26 cellular contexts compared by ENCODE assay signal in the genomic region with DNA sequence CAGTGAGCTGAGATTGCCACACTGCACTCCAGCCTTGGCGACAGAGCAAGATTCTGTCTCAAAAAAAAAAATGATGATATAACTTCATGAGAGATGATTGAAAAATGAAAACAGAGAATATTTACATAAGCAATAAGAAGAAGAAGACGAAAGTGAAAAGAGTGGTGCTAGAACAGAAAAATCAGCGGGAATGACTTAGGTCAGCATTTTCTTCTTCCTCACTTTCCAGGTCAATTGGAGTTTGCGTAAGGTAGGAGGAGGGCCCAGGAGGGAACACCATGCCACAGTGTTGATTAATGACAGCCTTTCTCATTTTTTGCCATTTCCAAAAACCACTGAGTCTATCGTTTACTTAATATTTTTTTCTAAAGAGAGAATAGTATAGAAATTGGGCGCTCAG.
DNase-seq lines count a peak whose midpoint lies in the region; ATAC-seq, FAIRE-seq and TF ChIP-seq lines count a peak whose summit lies in the region.
"Had no signal": no experiment of that assay in that cellular context is flagged by ENCODE, and none has a peak within 500 bp of the region (broad histone marks: within the 10 kb centered on the region; RNA-seq: fewer than 3 reads in every experiment).

No MANE protein-coding gene starts in this region.

- in situ Hi-C loops in HepG2 (cut with HindIII; ENCODE audit: extremely low pct_ligation_motif_present, low pct_unique_long_range_greater_than_20kb), result no loop called here
- in situ Hi-C loops in K562 (cut with MboI), result no loop called here

- no peak for TF ChIP-seq CTCF in HepG2 (CRISPR knock-in tag; IDR thresholded peaks at IDR 0.05)
- TF ChIP-seq CTCF in right lobe of liver (IDR thresholded peaks at IDR 0.05), result no peak
- no peak for TF ChIP-seq CTCF in K562 (IDR thresholded peaks at IDR 0.05 in 2 of 3, conservative IDR thresholded peaks at IDR 0.05 in 1 of 3; ENCODE audit: insufficient read depth in 2 of 3, low read depth in 1 of 3, low read length in 3 of 3)

- no peak overlapping the region for H3K4me2 ChIP-seq in HepG2 (ENCODE audit: low read depth, low read length)
- no peak overlapping the region for H3K4me2 ChIP-seq in K562 (ENCODE audit: insufficient read depth, low read length)
- H3K4me2 ChIP-seq: BLaER1 had no signal

- H3K4me3 ChIP-seq in HepG2 (replicated peaks in 1 of 3; ENCODE audit: insufficient read depth in 1 of 3, low read depth in 2 of 3, low read length in 3 of 3) (no peak overlapping the region), right lobe of liver (no peak overlapping the region), K562 (no peak overlapping the region)
- H3K4me3 ChIP-seq: BLaER1, GM12878 had no signal

- intact Hi-C loops in HepG2 (cut with micrococcal nuclease; ENCODE audit: unreplicated experiment) (no loop called here), right lobe of liver (cut with DNase I) (no loop called here), K562 (cut with micrococcal nuclease) (no loop called here)

- H3K9me3 Mint-ChIP-seq in stimulated activated naive B cell treated with anti-CD40 and anti-IgM and Interleukin-4, amounts not matched to agents 10 μg/mL and 1 μg/mL and 100 μg/mL, for 72 hours, result peaks cover 7 to 17% of the 10 kb centered on the region in 2 donors
- H3K9me3 Mint-ChIP-seq: CD8-positive, alpha-beta memory T cell had no signal

- H2AFZ ChIP-seq in HepG2 (ENCODE audit: low read length), result no peak overlapping the region
- H2AFZ ChIP-seq in K562 (ENCODE audit: low read depth, low read length), result no peak overlapping the region

- no peak for FAIRE-seq in HepG2 (lab: Jason Lieb, UNC)
- no peak for FAIRE-seq in K562 (lab: Jason Lieb, UNC)
- FAIRE-seq: GM12878, GM12892, GM18507 had no signal

- CTCF ChIA-PET in HepG2 (lab: Yijun Ruan, JAX; ENCODE audit: low intra/inter-chr PET ratio, low total read pairs) (no interaction called here), K562 (lab: Yijun Ruan, JAX; ENCODE audit: low intra/inter-chr PET ratio) (no interaction called here)

- no peak overlapping the region for H3K4me3 Mint-ChIP-seq in stimulated activated naive B cell treated with anti-CD40 and anti-IgM and Interleukin-4, amounts not matched to agents 10 μg/mL and 1 μg/mL and 100 μg/mL, for 72 hours
- H3K4me3 Mint-ChIP-seq: CD14-positive monocyte; CD4-positive, alpha-beta memory T cell; CD4-positive, CD25-positive, alpha-beta regulatory T cell; CD8-positive, alpha-beta memory T cell had no signal

- no peaks in the 10 kb centered on the region for H3K36me3 Mint-ChIP-seq in stimulated activated naive B cell treated with anti-CD40 and anti-IgM and Interleukin-4, amounts not matched to agents 10 μg/mL and 1 μg/mL and 100 μg/mL, for 72 hours
- H3K36me3 Mint-ChIP-seq: CD14-positive monocyte; CD4-positive, alpha-beta memory T cell; CD4-positive, CD25-positive, alpha-beta regulatory T cell; CD8-positive, alpha-beta memory T cell had no signal

- BruUV-seq in HepG2 (replicated peaks; lab: Mats Ljungman, UMichigan) (no TSS peak), K562 (replicated peaks; lab: Mats Ljungman, UMichigan) (no TSS peak)

- POLR2A ChIA-PET in HepG2 (lab: Yijun Ruan, JAX), result no interaction called here
- POLR2A ChIA-PET in K562 (lab: Yijun Ruan, JAX), result no interaction called here

- DNase-seq in HepG2 (ENCODE audit: low spot score), result no peak
- DNase-seq in right lobe of liver, result no peak
- no peak for DNase-seq in K562 (ENCODE audit: extremely low read depth in 1 of 4, low spot score in 3 of 4)
- DNase-seq in stimulated activated naive B cell treated with anti-CD40 and anti-IgM and Interleukin-4, amounts not matched to agents 10 μg/mL and 1 μg/mL and 100 μg/mL, for 72 hours, result no peak
- DNase-seq in NCI-H2107 treated with DMSO at 0.1 percent for 48 hours (lab: John Stamatoyannopoulos, UW; ENCODE audit: unreplicated experiment), result no peak
- DNase-seq in cerebellar cortex (ENCODE audit: low spot score), result no peak
- DNase-seq: ACHN; BE2C; C1 segment of cervical spinal cord; CD4-positive, alpha-beta memory T cell; CD4-positive, CD25-positive, alpha-beta regulatory T cell; CD8-positive, alpha-beta memory T cell; COR-L47; DMS 273 treated with DMSO at 0.1 percent for 48 hours; DMS153; DMS53; DMS79; DND-41; EL; GDM1 had no signal

- H3K36me3 ChIP-seq in HepG2 (replicated peaks in 1 of 2; ENCODE audit: control insufficient read depth in 1 of 2, insufficient read depth in 2 of 2, low read length in 2 of 2) (no peaks in the 10 kb centered on the region), right lobe of liver (no peaks in the 10 kb centered on the region), K562 (ENCODE audit: control insufficient read depth, insufficient read depth, low read length) (no peaks in the 10 kb centered on the region)
- H3K36me3 ChIP-seq: BE2C, BLaER1 had no signal

- H3K4me1 ChIP-seq in HepG2 (ENCODE audit: insufficient read depth, low read length) (no peaks in the 10 kb centered on the region), right lobe of liver (no peaks in the 10 kb centered on the region), K562 (replicated peaks in 1 of 2; ENCODE audit: control insufficient read depth in 2 of 2, insufficient read depth in 2 of 2, low read length in 2 of 2) (no peaks in the 10 kb centered on the region)
- H3K4me1 ChIP-seq: BE2C, BLaER1 had no signal

- H4K20me1 ChIP-seq in HepG2 (ENCODE audit: insufficient read depth, low read length) (no peaks in the 10 kb centered on the region), K562 (replicated peaks; ENCODE audit: control insufficient read depth, insufficient read depth, low read length) (no peaks in the 10 kb centered on the region)
- H4K20me1 ChIP-seq: BLaER1 had no signal

- H3K79me2 ChIP-seq in HepG2 (ENCODE audit: insufficient read depth, low read length) (no peaks in the 10 kb centered on the region), K562 (ENCODE audit: control insufficient read depth, insufficient read depth, low read length) (no peaks in the 10 kb centered on the region)

- H3K27me3 Mint-ChIP-seq in stimulated activated naive B cell treated with anti-CD40 and anti-IgM and Interleukin-4, amounts not matched to agents 10 μg/mL and 1 μg/mL and 100 μg/mL, for 72 hours, result peaks cover 0 to 4% of the 10 kb centered on the region in 2 donors
- H3K27me3 Mint-ChIP-seq: CD4-positive, alpha-beta memory T cell; CD4-positive, CD25-positive, alpha-beta regulatory T cell had no signal

- peaks cover 0 to 2% of the 10 kb centered on the region in 2 donors for H3K4me1 Mint-ChIP-seq in stimulated activated naive B cell treated with anti-CD40 and anti-IgM and Interleukin-4, amounts not matched to agents 10 μg/mL and 1 μg/mL and 100 μg/mL, for 72 hours
- H3K4me1 Mint-ChIP-seq: CD14-positive monocyte; CD4-positive, alpha-beta memory T cell; CD4-positive, CD25-positive, alpha-beta regulatory T cell; CD8-positive, alpha-beta memory T cell had no signal

- TF ChIP-seq RAD21 in HepG2 (CRISPR knock-in tag; IDR thresholded peaks at IDR 0.05) (no peak), K562 (CRISPR knock-in tag; conservative IDR thresholded peaks at IDR 0.05 in 1 of 2, IDR thresholded peaks at IDR 0.05 in 1 of 2) (no peak)

- 37% methylated on average over 6 of the region's 6 CpGs for WGBS in HepG2 (ENCODE audit: low lambda C conversion rate)
- 73% methylated on average over 4 of the region's 6 CpGs for WGBS in right lobe of liver (ENCODE audit: insufficient coverage, low coverage, low lambda C conversion rate, missing lambda C conversion rate)
- WGBS in K562 (ENCODE audit: insufficient coverage, low coverage, missing lambda C conversion rate), result 1% methylated on average over 6 of the region's 6 CpGs

- peak overlapping the region; percentile 51 for H3K27ac Mint-ChIP-seq in stimulated activated naive B cell treated with anti-CD40 and anti-IgM and Interleukin-4, amounts not matched to agents 10 μg/mL and 1 μg/mL and 100 μg/mL, for 72 hours
- H3K27ac Mint-ChIP-seq: CD14-positive monocyte; CD4-positive, alpha-beta memory T cell; CD4-positive, CD25-positive, alpha-beta regulatory T cell; CD8-positive, alpha-beta memory T cell had no signal

- ATAC-seq in HepG2 (no peak), right lobe of liver (no peak), K562 (no peak)
- no peak for ATAC-seq in stimulated activated naive B cell treated with anti-CD40 and anti-IgM and Interleukin-4, amounts not matched to agents 10 μg/mL and 1 μg/mL and 100 μg/mL, for 72 hours (replicated peaks)
- ATAC-seq: GM12878 had no signal

- H3K27ac ChIP-seq in HepG2 (ENCODE audit: extremely low read length, insufficient read depth, low read length) (no peak overlapping the region), right lobe of liver (no peak overlapping the region), K562 (ENCODE audit: extremely low read depth, low read depth, low read length) (no peak overlapping the region)
- H3K27ac ChIP-seq: 22Rv1, BLaER1 had no signal

- TF ChIP-seq POLR2A in HepG2 (IDR thresholded peaks at IDR 0.05; ENCODE audit: insufficient read depth in 1 of 2, low read depth in 2 of 2, low read length in 2 of 2) (no peak), right lobe of liver (IDR thresholded peaks at IDR 0.05) (no peak), K562 (conservative IDR thresholded peaks at IDR 0.05) (no peak)

- H3K27me3 ChIP-seq in HepG2 (ENCODE audit: control insufficient read depth in 1 of 2, insufficient read depth in 2 of 2, low read length in 2 of 2), result 0 out of 5 replicates have a peak, but pooled peaks cover 0 to 3% of the 10 kb centered on the region in 2 experiments
- no peaks in the 10 kb centered on the region for H3K27me3 ChIP-seq in right lobe of liver
- H3K27me3 ChIP-seq in K562 (ENCODE audit: control insufficient read depth in 2 of 2, insufficient read depth in 2 of 2, low read length in 2 of 2), result 0 out of 5 replicates have a peak, but pooled peaks cover 0 to 5% of the 10 kb centered on the region in 2 experiments
- H3K27me3 ChIP-seq: BE2C, BLaER1 had no signal

- H3K9me1 ChIP-seq in K562 (ENCODE audit: control insufficient read depth, insufficient read depth, low read length), result no peaks in the 10 kb centered on the region

- H3K9me3 ChIP-seq in HepG2 (ENCODE audit: low read length), result no peaks in the 10 kb centered on the region
- H3K9me3 ChIP-seq in right lobe of liver, result no peaks in the 10 kb centered on the region
- H3K9me3 ChIP-seq in K562 (replicated peaks; ENCODE audit: control insufficient read depth, insufficient read depth, low read depth, low read length), result no peaks in the 10 kb centered on the region
- H3K9me3 ChIP-seq: BE2C had no signal

- H3K9ac ChIP-seq in HepG2 (ENCODE audit: insufficient read depth, low read depth, low read length) (no peak overlapping the region), K562 (ENCODE audit: insufficient read depth in 1 of 2, low read depth in 2 of 2, low read length in 2 of 2) (no peak overlapping the region)
- H3K9ac ChIP-seq: BLaER1 had no signal

- TF ChIP-seq EP300 in HepG2 (IDR thresholded peaks at IDR 0.05; ENCODE audit: low read depth in 2 of 2, low read length in 2 of 2), result no peak
- no peak for TF ChIP-seq EP300 in HepG2 (CRISPR knock-in tag; IDR thresholded peaks at IDR 0.05; ENCODE audit: borderline replicate concordance)
- TF ChIP-seq EP300 in K562 (IDR thresholded peaks at IDR 0.05; ENCODE audit: low read length), result no peak

TF ChIP-seq in HepG2, 621 proteins besides CTCF, POLR2A, EP300 and RAD21 (continues in another document):
- peak; percentile 72 for TF ChIP-seq MAFF (IDR thresholded peaks at IDR 0.05; ENCODE audit: low read depth, low read length)

TF ChIP-seq in K562, 482 proteins besides CTCF, POLR2A, EP300 and RAD21 (continues in another document):
- 0 out of 2 replicates have a peak, but pooled peaks have one; percentile 36 for TF ChIP-seq MAFG (tag; conservative IDR thresholded peaks at IDR 0.05)
- peak; percentile 28; the same call in 1 of the 2 replicates for TF ChIP-seq C11orf30 (IDR thresholded peaks at IDR 0.05; ENCODE audit: low read depth)
